ENCODE assay signal across 5 cellular contexts in the genomic region with DNA sequence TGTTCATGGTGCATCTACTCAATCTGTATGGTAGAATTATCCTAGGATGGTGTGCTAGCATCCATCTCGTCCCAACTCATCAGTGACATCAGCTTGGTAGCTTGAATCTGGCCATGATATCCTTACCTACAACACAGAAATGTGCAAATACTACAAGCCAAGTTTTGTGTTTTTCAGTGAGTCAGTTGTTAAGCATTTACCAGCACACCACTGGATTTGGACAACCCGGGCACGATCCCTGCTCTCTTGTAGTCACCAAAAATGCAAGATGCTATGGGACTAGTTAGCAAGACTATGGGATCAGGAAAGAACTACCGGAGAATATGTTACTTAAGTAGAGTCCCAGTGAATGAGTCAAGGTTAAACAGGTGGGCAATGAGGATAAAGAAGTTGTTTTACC.
"Had no signal": no experiment of that assay in that cellular context is flagged by ENCODE, and none has a peak within 500 bp of the region (broad histone marks: within the 10 kb centered on the region; RNA-seq: fewer than 3 reads in every experiment).

No MANE protein-coding gene starts in this region.

- H3K4me3 ChIP-seq: K562 had no signal

- DNase-seq: GOT3, H7, HCEC 1CT, IMR-90 had no signal
